Comparison of ENCODE assay signal across 24 cellular contexts in the genomic region with DNA sequence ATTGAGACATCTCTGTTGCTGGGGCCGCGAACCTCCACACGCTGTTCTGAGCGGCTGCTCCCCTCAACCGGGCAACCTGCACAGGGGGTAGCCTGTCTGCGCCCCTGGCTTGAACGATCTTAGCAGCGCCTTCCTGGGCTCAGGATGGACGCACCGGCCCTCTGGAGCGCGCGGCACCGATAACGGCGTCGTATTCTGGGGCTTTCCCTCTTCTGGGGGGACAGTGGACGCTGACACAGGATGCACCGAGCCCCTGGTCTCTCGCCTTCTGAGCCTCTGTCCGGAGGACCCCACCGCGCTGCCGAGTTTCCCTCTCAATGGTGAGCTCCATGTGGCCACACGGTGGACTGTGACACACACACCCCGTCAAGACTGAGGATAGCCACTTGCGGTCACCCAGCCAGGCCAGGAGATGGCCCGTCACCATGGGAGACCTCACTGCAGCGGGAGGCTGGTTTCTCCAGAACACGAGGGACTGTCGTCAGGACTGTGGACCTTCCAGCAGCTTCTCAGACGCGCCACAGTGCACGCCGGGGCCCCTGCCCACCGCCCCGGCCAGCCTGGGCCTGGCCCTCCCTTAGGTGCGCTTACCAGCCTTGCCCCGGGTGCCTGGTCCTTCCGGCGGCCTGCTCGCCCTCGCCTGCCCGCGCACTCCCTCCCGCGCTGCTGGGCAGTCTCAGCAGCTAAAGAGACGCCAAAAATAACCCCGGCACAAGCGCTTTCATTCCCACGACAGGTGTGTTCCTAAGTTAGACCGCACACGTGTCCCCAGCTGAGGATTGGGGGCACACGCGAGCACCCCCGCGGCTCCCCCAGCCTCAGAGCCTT. TPM values are rescaled to one million over a fixed set of nuclear protein-coding genes. Genes with fewer than 3 reads are reported as not detected.
"Had no signal": no experiment of that assay in that cellular context is flagged by ENCODE, and none has a peak within 500 bp of the region (broad histone marks: within the 10 kb centered on the region; RNA-seq: fewer than 3 reads in every experiment).

No MANE protein-coding gene starts in this region.

- H3K9me3 ChIP-seq: breast epithelium, MG63, Peyer's patch had no signal

- H3K36me3 ChIP-seq: breast epithelium, MG63 had no signal

- H3K4me1 ChIP-seq: breast epithelium, Peyer's patch had no signal

- DNase-seq: activated CD4-positive, alpha-beta T cell treated with anti-CD3 and anti-CD28 coated beads for 48 hours; activated CD4-positive, alpha-beta T cell treated with anti-CD3 and anti-CD28 coated beads, Interleukin-2, amount 50 U/mL, for 48 hours; activated CD4-positive, CD25-positive, alpha-beta regulatory T cell treated with anti-CD3 and anti-CD28 coated beads, Interleukin-2, amount 50 U/mL, for 72 hours; activated CD8-positive, alpha-beta memory T cell treated with anti-CD3 and anti-CD28 coated beads, Interleukin-2, amount 10 ng/mL, durations not matched to agents 7 days and 5 days; activated effector memory CD4-positive, alpha-beta T cell treated with Interleukin-2 at 50 U/mL for 16 hours; activated naive CD4-positive, alpha-beta T cell; activated T-cell treated with anti-CD3 and anti-CD28 coated beads, Interleukin-2, amount 50 U/mL, for 24 hours; aorta; MG63; MV-4-11; NCI-H1105; NCI-H1436; NCI-H1694 treated with DMSO at 0.1 percent for 48 hours; NCI-H2029 treated with DMSO at 0.1 percent for 48 hours; NCI-H345; NCI-H510A; NCI-H69; Peyer's patch; SHP77 had no signal

- ATAC-seq: activated CD8-positive, alpha-beta memory T cell treated with anti-CD3 and anti-CD28 coated beads, Interleukin-2, amount 10 ng/mL, durations not matched to agents 7 days and 5 days; WTC11 had no signal

- H3K27me3 ChIP-seq: breast epithelium, MG63, Peyer's patch had no signal

- H3K4me3 ChIP-seq: breast epithelium, MG63, Peyer's patch had no signal

- H3K27ac ChIP-seq: breast epithelium, Peyer's patch, RWPE1 had no signal

RNA-seq across cellular contexts. Expression of gene PABPN1L, which starts 30.0 kb away (rescaled TPM):
- total RNA-seq: activated CD8-positive, alpha-beta memory T cell treated with anti-CD3 and anti-CD28 coated beads, Interleukin-2, amount 10 ng/mL, durations not matched to agents 7 days and 5 days; activated T-helper 1 cell treated with anti-CD3 and anti-CD28 coated beads, Interleukin-12 subunit alpha, Interleukin-12 subunit beta, Interleukin-2, Interleukin-4 antibody, amounts not matched to agents 30 ng/mL and 10 ng/mL and 1 ng/mL, durations not matched to agents 14 hours and 24 hours and 36 hours; aorta; breast epithelium; Peyer's patch; SK-MEL-5; WTC11 had no signal
- polyA plus RNA-seq: aorta had no signal
